Comparison of ENCODE assay signal across 13 cellular contexts in genomic region chr10:6221971-6222751, GRCh38. TPM values are rescaled to one million over a fixed set of nuclear protein-coding genes. Genes with fewer than 3 reads are reported as not detected.
A peak's percentile ranks its signal among the peaks of the same experiment; 100 is the strongest.
DNase-seq lines count a peak whose midpoint lies in the region; ATAC-seq and TF ChIP-seq lines count a peak whose summit lies in the region.
"Had no signal": no experiment of that assay in that cellular context is flagged by ENCODE, and none has a peak within 500 bp of the region (broad histone marks: within the 10 kb centered on the region; RNA-seq: fewer than 3 reads in every experiment).

No MANE protein-coding gene starts in this region.

- H3K27ac Mint-ChIP-seq in Calu3 (ENCODE audit: unreplicated experiment) = peak overlapping the region; percentile 41
- H3K27ac Mint-ChIP-seq in endodermal cell = peak overlapping the region; percentile 21
- H3K27ac Mint-ChIP-seq: nephron had no signal

- H3K9me3 Mint-ChIP-seq in Calu3 (ENCODE audit: low read depth, unreplicated experiment) (no peaks in the 10 kb centered on the region), endodermal cell (no peaks in the 10 kb centered on the region)
- H3K9me3 Mint-ChIP-seq: nephron had no signal

- H3K36me3 ChIP-seq in endodermal cell (ENCODE audit: control insufficient read depth, insufficient read depth, low read length) (peaks cover 84% of the 10 kb centered on the region), gastrocnemius medialis (peaks cover 32 to 99% of the 10 kb centered on the region in 2 donors)

- in situ Hi-C loops in gastrocnemius medialis (cut with MboI; ENCODE audit: low sequenced_read_pairs in 4 of 4) = no loop called here

- TF ChIP-seq CTCF in Calu3 (IDR thresholded peaks at IDR 0.05; ENCODE audit: unreplicated experiment) (no peak), endodermal cell (conservative IDR thresholded peaks at IDR 0.05) (no peak), gastrocnemius medialis (IDR thresholded peaks at IDR 0.05 in 4 of 5, conservative IDR thresholded peaks at IDR 0.05 in 1 of 5) (no peak)

- H3K27me3 Mint-ChIP-seq in Calu3 (ENCODE audit: unreplicated experiment) (no peaks in the 10 kb centered on the region), endodermal cell (ENCODE audit: insufficient read depth) (no peaks in the 10 kb centered on the region)

- H3K9me3 ChIP-seq in endodermal cell (ENCODE audit: control insufficient read depth, low read length) = no peaks in the 10 kb centered on the region
- H3K9me3 ChIP-seq in gastrocnemius medialis = no peaks in the 10 kb centered on the region
- H3K9me3 ChIP-seq: testis had no signal

- H3K27ac ChIP-seq in endodermal cell (ENCODE audit: low read depth, low read length) = peak overlapping the region; percentile 11
- peak overlapping the region in 3 of 4 donors; percentile 14 to 48 (median 25) for H3K27ac ChIP-seq in gastrocnemius medialis
- H3K27ac ChIP-seq: skin epidermis, testis had no signal

- CTCF ChIA-PET in Calu3 (lab: Charles Lee) = interaction anchor here (0.6 kb wide), 1 partner anchor 376 kb away, joined by 3 read pairs; no protein-coding TSS in a partner anchor

- whole genome bisulfite sequencing in endodermal cell (ENCODE audit: insufficient coverage in 1 of 2, insufficient read length in 1 of 2), 2 experiments = 95% methylated on average over 13 to 21 of the region's 21 CpGs

- no peak overlapping the region for H3K9ac ChIP-seq in endodermal cell (ENCODE audit: extremely low read depth, low read length, poor library complexity, severe bottlenecking)

- no peak for ATAC-seq in gastrocnemius medialis
- no peak for ATAC-seq in activated CD4-positive, CD25-positive, alpha-beta regulatory T cell treated with anti-CD3 and anti-CD28 coated beads, Interleukin-2, amount 50 U/mL, for 24 hours

- no peak for DNase-seq in Calu3
- DNase-seq in NCI-H226 = peak; percentile 58
- DNase-seq in endodermal cell = no peak
- no peak for DNase-seq in gastrocnemius medialis
- no peak for DNase-seq in Ammon's horn (ENCODE audit: low spot score)
- no peak for DNase-seq in NCI-H2029 (lab: John Stamatoyannopoulos, UW)
- no peak for DNase-seq in activated naive CD4-positive, alpha-beta T cell treated with anti-CD3 and anti-CD28 coated beads, Interleukin-2, amount 50 U/mL, for 16 hours
- DNase-seq: activated CD4-positive, alpha-beta T cell treated with anti-CD3 and anti-CD28 coated beads, Interleukin-2, amount 50 U/mL, for 48 hours; Karpas-422; testis had no signal

- BruUV-seq in Calu3 (replicated peaks; lab: Mats Ljungman, UMichigan) = no TSS peak

- TF ChIP-seq POLR2A in gastrocnemius medialis (IDR thresholded peaks at IDR 0.05) = no peak

- H3K4me3 Mint-ChIP-seq in Calu3 (ENCODE audit: low read depth, unreplicated experiment) (no peak overlapping the region), endodermal cell (no peak overlapping the region)
- H3K4me3 Mint-ChIP-seq: nephron had no signal

- peaks cover 4% of the 10 kb centered on the region for H3K4me1 Mint-ChIP-seq in Calu3 (ENCODE audit: low read depth, unreplicated experiment)
- H3K4me1 Mint-ChIP-seq in endodermal cell = no peaks in the 10 kb centered on the region

- H3K4me1 ChIP-seq in endodermal cell (ENCODE audit: control insufficient read depth, insufficient read depth, low read length) = no peaks in the 10 kb centered on the region
- no peaks in the 10 kb centered on the region for H3K4me1 ChIP-seq in gastrocnemius medialis
- H3K4me1 ChIP-seq: testis had no signal

- peaks cover 100% of the 10 kb centered on the region for H3K36me3 Mint-ChIP-seq in Calu3 (ENCODE audit: insufficient read depth, unreplicated experiment)
- H3K36me3 Mint-ChIP-seq in endodermal cell (ENCODE audit: low read depth) = peaks cover 74% of the 10 kb centered on the region

- intact Hi-C loops in Calu3 (cut with micrococcal nuclease; ENCODE audit: unreplicated experiment) = no loop called here
- intact Hi-C loops in gastrocnemius medialis (cut with DNase I; ENCODE audit: low total_unique reads) = no loop called here

- no peaks in the 10 kb centered on the region for H3K27me3 ChIP-seq in endodermal cell (ENCODE audit: control insufficient read depth, insufficient read depth, low read length, poor library complexity, severe bottlenecking)
- H3K27me3 ChIP-seq in gastrocnemius medialis = no peaks in the 10 kb centered on the region
- H3K27me3 ChIP-seq: testis had no signal

- no peak overlapping the region for H3K4me3 ChIP-seq in endodermal cell (ENCODE audit: low read length)
- no peak overlapping the region for H3K4me3 ChIP-seq in gastrocnemius medialis
- H3K4me3 ChIP-seq: skin epidermis, testis had no signal

RNA-seq across cellular contexts. Expression of gene PFKFB3, which starts 19.4 kb away (rescaled TPM):
- 273 and 293 TPM in 2 replicates for total RNA-seq in Calu3 (2022)
- total RNA-seq in endodermal cell = 10 to 100 TPM; 31.2 to 34.5 TPM
- polyA plus RNA-seq in endodermal cell (2013, experiment 1 of 2) = 32.6 TPM
- polyA plus RNA-seq in endodermal cell (2013, experiment 2 of 2) = 31.8 TPM
- 1,000 to 10,000 TPM in 1 of 4 donors, 100 to 1,000 TPM in 3; 218 to 1,159 (median 337) TPM for total RNA-seq in gastrocnemius medialis
